ENCODE assay signal across 8 cellular contexts in the genomic region with DNA sequence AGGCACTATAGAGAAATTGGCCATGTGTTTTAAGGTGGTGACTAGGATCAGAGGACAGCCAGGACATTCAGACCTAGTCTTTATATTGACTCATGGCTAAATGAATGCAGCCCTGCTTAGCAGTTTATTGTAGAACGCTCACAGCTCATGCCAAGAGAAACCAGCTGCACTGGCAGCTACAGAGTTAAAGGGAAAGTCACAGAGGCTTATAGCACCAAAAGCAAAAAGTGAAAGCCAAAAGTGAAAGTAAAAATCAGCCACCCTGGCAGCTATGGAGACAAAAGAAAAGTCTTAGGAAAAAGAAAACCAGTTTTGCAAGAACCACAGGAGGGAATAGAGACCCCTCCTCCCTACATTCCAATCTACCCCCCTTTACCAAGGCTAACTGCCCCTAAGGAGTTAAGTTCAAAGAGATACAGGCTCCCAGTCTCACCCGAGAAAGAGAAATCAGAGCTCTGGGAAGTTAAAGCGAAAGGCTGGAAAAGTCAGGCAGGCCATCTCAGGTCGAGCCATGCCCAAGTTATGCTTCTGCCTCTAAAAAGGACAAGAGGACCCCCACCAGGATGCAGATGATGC.
DNase-seq lines count a peak whose midpoint lies in the region; ATAC-seq and TF ChIP-seq lines count a peak whose summit lies in the region.

No MANE protein-coding gene starts in this region.

- DNase-seq in AG09309 (ENCODE audit: low read depth) = no peak
- no peak for DNase-seq in HFF-Myc (ENCODE audit: extremely low read depth, low read depth)
- no peak for DNase-seq in activated T-helper 2 cell treated with anti-CD3 and anti-CD28 coated beads, Interferon-gamma antibody, Interleukin-2, Interleukin-4, amounts not matched to agents 10 μg/mL and 5 μg/mL and 100 μg/mL, durations not matched to agents 14 hours and 24 hours and 36 hours (ENCODE audit: low spot score)
- DNase-seq in right atrium auricular region (ENCODE audit: low spot score) = no peak
- no peak for DNase-seq in sciatic nerve (ENCODE audit: low spot score)
- no peak for DNase-seq in putamen (ENCODE audit: low spot score)

- no peaks in the 10 kb centered on the region for H3K9me3 ChIP-seq in right atrium auricular region

- H3K27ac Mint-ChIP-seq in activated T-helper 2 cell treated with anti-CD3 and anti-CD28 coated beads, Interferon-gamma antibody, Interleukin-2, Interleukin-4, amounts not matched to agents 10 μg/mL and 5 μg/mL and 100 μg/mL, durations not matched to agents 14 hours and 24 hours and 36 hours = peak overlapping the region; percentile 36

- H3K4me3 ChIP-seq in AG09309 (ENCODE audit: control insufficient read depth, low read depth, low read length) (peak overlapping the region; percentile 36), HFF-Myc (replicated peaks; ENCODE audit: low read depth, low read length) (peak overlapping the region; percentile 27), right atrium auricular region (peak overlapping the region; percentile 38 to 50)

- peaks cover 0 to 27% of the 10 kb centered on the region in 2 donors for H3K4me1 ChIP-seq in right atrium auricular region

- peaks cover 10% of the 10 kb centered on the region for H3K4me1 Mint-ChIP-seq in activated T-helper 2 cell treated with anti-CD3 and anti-CD28 coated beads, Interferon-gamma antibody, Interleukin-2, Interleukin-4, amounts not matched to agents 10 μg/mL and 5 μg/mL and 100 μg/mL, durations not matched to agents 14 hours and 24 hours and 36 hours (ENCODE audit: low read depth)

- peak overlapping the region; percentile 72 for H3K4me3 Mint-ChIP-seq in activated T-helper 2 cell treated with anti-CD3 and anti-CD28 coated beads, Interferon-gamma antibody, Interleukin-2, Interleukin-4, amounts not matched to agents 10 μg/mL and 5 μg/mL and 100 μg/mL, durations not matched to agents 14 hours and 24 hours and 36 hours (ENCODE audit: low read depth)

- peaks cover 44% of the 10 kb centered on the region for H3K9me3 Mint-ChIP-seq in activated T-helper 2 cell treated with anti-CD3 and anti-CD28 coated beads, Interferon-gamma antibody, Interleukin-2, Interleukin-4, amounts not matched to agents 10 μg/mL and 5 μg/mL and 100 μg/mL, durations not matched to agents 14 hours and 24 hours and 36 hours

- ATAC-seq in sciatic nerve = peak; percentile 72
- ATAC-seq in HG03139 (IDR thresholded peaks at IDR 0.05; ENCODE audit: unreplicated experiment) = no peak
- no peak for ATAC-seq in GM21528 (IDR thresholded peaks at IDR 0.05; ENCODE audit: low FRiP score, unreplicated experiment)

- H3K27ac ChIP-seq in right atrium auricular region = peak overlapping the region; percentile 78 to 82

- no peaks in the 10 kb centered on the region for H3K27me3 ChIP-seq in right atrium auricular region

- TF ChIP-seq CTCF in AG09309 (IDR thresholded peaks at IDR 0.05; ENCODE audit: control insufficient read depth, insufficient read depth, low read depth, low read length, missing control alignments) (no peak), HFF-Myc (IDR thresholded peaks at IDR 0.05; ENCODE audit: low read depth, low read length, missing control alignments) (no peak), right atrium auricular region (IDR thresholded peaks at IDR 0.05) (no peak)

- H3K36me3 Mint-ChIP-seq in activated T-helper 2 cell treated with anti-CD3 and anti-CD28 coated beads, Interferon-gamma antibody, Interleukin-2, Interleukin-4, amounts not matched to agents 10 μg/mL and 5 μg/mL and 100 μg/mL, durations not matched to agents 14 hours and 24 hours and 36 hours (ENCODE audit: low read depth) = no peaks in the 10 kb centered on the region

- no peaks in the 10 kb centered on the region for H3K36me3 ChIP-seq in right atrium auricular region

- intact Hi-C loops in activated T-helper 2 cell treated with anti-CD3 and anti-CD28 coated beads, Interferon-gamma antibody, Interleukin-2, Interleukin-4, amounts not matched to agents 10 μg/mL and 5 μg/mL and 100 μg/mL, durations not matched to agents 14 hours and 24 hours and 36 hours (cut with micrococcal nuclease) = no loop called here
- intact Hi-C loops in sciatic nerve (cut with DNase I) = no loop called here

- H3K27me3 Mint-ChIP-seq in activated T-helper 2 cell treated with anti-CD3 and anti-CD28 coated beads, Interferon-gamma antibody, Interleukin-2, Interleukin-4, amounts not matched to agents 10 μg/mL and 5 μg/mL and 100 μg/mL, durations not matched to agents 14 hours and 24 hours and 36 hours (ENCODE audit: low read depth) = no peaks in the 10 kb centered on the region
